ENCODE assay signal across 24 cellular contexts in genomic region chr4:60019946-60020345, GRCh38.
"Had no signal": no experiment of that assay in that cellular context is flagged by ENCODE, and none has a peak within 500 bp of the region (broad histone marks: within the 10 kb centered on the region; RNA-seq: fewer than 3 reads in every experiment).

No MANE protein-coding gene starts in this region.

- DNase-seq: naive thymus-derived CD4-positive, alpha-beta T cell; natural killer cell; occipital lobe; ovary; posterior cingulate gyrus; psoas muscle; right lobe of liver; sigmoid colon; small intestine; stimulated activated CD4-positive, alpha-beta T cell treated with anti-CD3 and anti-CD28 coated beads, Interleukin-15, amount 100 ng/mL, for 24 hours; stimulated activated CD4-positive, alpha-beta T cell treated with anti-CD3 and anti-CD28 coated beads, Interleukin-2, amount 100 ng/mL, for 24 hours; stimulated activated CD4-positive, alpha-beta T cell treated with anti-CD3 and anti-CD28 coated beads, Interleukin-2, amount 100 ng/mL, for 48 hours; stimulated activated CD4-positive, alpha-beta T cell treated with anti-CD3 and anti-CD28 coated beads, Interleukin-4, amount 100 ng/mL, for 24 hours; stimulated activated naive B cell treated with anti-CD40 and anti-IgM and Interleukin-4, amounts not matched to agents 10 μg/mL and 1 μg/mL and 100 μg/mL, for 72 hours; stimulated activated naive CD4-positive, alpha-beta T cell treated with Interleukin-2 at 50 U/mL for 16 hours; stomach; thyroid gland; upper lobe of left lung had no signal

- H3K27me3 ChIP-seq: neural progenitor cell, ovary, right lobe of liver, sigmoid colon, stomach, thyroid gland, tibial nerve, upper lobe of left lung, vagina had no signal

- ATAC-seq: naive thymus-derived CD4-positive, alpha-beta T cell; natural killer cell; psoas muscle; right lobe of liver; stimulated activated effector memory CD8-positive, alpha-beta T cell treated with anti-CD3 and anti-CD28 coated beads, Interleukin-12 subunit alpha, Interleukin-12 subunit beta, amount 100 ng/mL, for 72 hours; stimulated activated naive B cell treated with anti-CD40 and anti-IgM and Interleukin-4, amounts not matched to agents 10 μg/mL and 1 μg/mL and 100 μg/mL, for 72 hours had no signal

- H3K4me1 ChIP-seq: neural progenitor cell, parathyroid adenoma, psoas muscle, right lobe of liver, sigmoid colon, stomach, thyroid gland, tibial nerve, upper lobe of left lung, vagina had no signal

- H3K9me3 ChIP-seq: ovary, psoas muscle, right lobe of liver, sigmoid colon, stomach, thoracic aorta, thyroid gland, tibial nerve, upper lobe of left lung, vagina had no signal

- H3K27ac ChIP-seq: neural progenitor cell, ovary, parathyroid adenoma, psoas muscle, right lobe of liver, sigmoid colon, stomach, thoracic aorta, thyroid gland, tibial nerve, upper lobe of left lung, vagina had no signal

- H3K36me3 ChIP-seq: neural progenitor cell, ovary, right lobe of liver, sigmoid colon, stomach, thoracic aorta, thyroid gland, tibial nerve, upper lobe of left lung, vagina had no signal

- H3K4me3 ChIP-seq: neural progenitor cell, ovary, psoas muscle, right lobe of liver, sigmoid colon, stomach, thoracic aorta, thyroid gland, tibial nerve, upper lobe of left lung, vagina had no signal
